Comparison of ENCODE assay signal across 1 cellular context in genomic region chr2:111201214-111201613, GRCh38.
TF ChIP-seq lines count a peak whose summit lies in the region.

No MANE protein-coding gene starts in this region.

TF ChIP-seq in K562, 482 proteins besides CTCF, POLR2A, EP300 and RAD21 (continued from another document):
- no peak for TF ChIP-seq ZBTB40 (IDR thresholded peaks at IDR 0.05)
- TF ChIP-seq ZBTB40 (CRISPR knock-in tag; IDR thresholded peaks at IDR 0.05) = no peak
- no peak for TF ChIP-seq E4F1 (CRISPR knock-in tag; IDR thresholded peaks at IDR 0.05; ENCODE audit: borderline replicate concordance)
- TF ChIP-seq ZNF589 (CRISPR knock-in tag; IDR thresholded peaks at IDR 0.05; ENCODE audit: low read depth) = no peak
- TF ChIP-seq TSC22D4 (tag; IDR thresholded peaks at IDR 0.05) = no peak
- no peak for TF ChIP-seq SAP30 (IDR thresholded peaks at IDR 0.05; ENCODE audit: borderline replicate concordance, insufficient read depth, low read depth, low read length, poor library complexity, severe bottlenecking)
- TF ChIP-seq RUNX1 (IDR thresholded peaks at IDR 0.05; ENCODE audit: low read depth) = no peak
- no peak for TF ChIP-seq FOXM1 (IDR thresholded peaks at IDR 0.05; ENCODE audit: low read depth)
- TF ChIP-seq FOXM1 (CRISPR knock-in tag; IDR thresholded peaks at IDR 0.05; ENCODE audit: low read depth) = no peak
- TF ChIP-seq NONO (IDR thresholded peaks at IDR 0.05; ENCODE audit: low read depth in 2 of 2, low read length in 1 of 2) = no peak
- TF ChIP-seq SNIP1 (IDR thresholded peaks at IDR 0.05; ENCODE audit: low read depth) = no peak
- TF ChIP-seq HEY1 (CRISPR knock-in tag; IDR thresholded peaks at IDR 0.05; ENCODE audit: borderline replicate concordance) = no peak
TF ChIP-seq in K562: peak in this region for 0.
